9 cellular contexts compared by ENCODE assay signal in genomic region chr7:155962191-155962967, GRCh38.
DNase-seq lines count a peak whose midpoint lies in the region; ATAC-seq lines count a peak whose summit lies in the region.
"Had no signal": no experiment of that assay in that cellular context is flagged by ENCODE, and none has a peak within 500 bp of the region (broad histone marks: within the 10 kb centered on the region; RNA-seq: fewer than 3 reads in every experiment).

No MANE protein-coding gene starts in this region.

- H3K4me1 ChIP-seq in duodenal mucosa (ENCODE audit: control insufficient read depth in 1 of 2, insufficient read depth in 2 of 2, low read length in 2 of 2) = peaks cover 33 to 34% of the 10 kb centered on the region in 2 donors

- ATAC-seq in HG02678 (IDR thresholded peaks at IDR 0.05; ENCODE audit: unreplicated experiment) (peak; percentile 42), GM21528 (IDR thresholded peaks at IDR 0.05; ENCODE audit: low FRiP score, unreplicated experiment) (no peak)

- peaks cover 4 to 15% of the 10 kb centered on the region in 2 donors for H3K36me3 ChIP-seq in duodenal mucosa (ENCODE audit: control insufficient read depth in 1 of 2, insufficient read depth in 2 of 2, low read length in 2 of 2)

- H3K27ac ChIP-seq in duodenal mucosa (ENCODE audit: low read depth, low read length) = peak overlapping the region; percentile 74
- H3K27ac ChIP-seq: KMS-11 had no signal

- H3K27me3 ChIP-seq in duodenal mucosa (ENCODE audit: control insufficient read depth in 1 of 2, insufficient read depth in 2 of 2, low read length in 2 of 2) = no peaks in the 10 kb centered on the region

- peak overlapping the region; percentile 69 to 80 for H3K4me3 ChIP-seq in duodenal mucosa (ENCODE audit: low read depth in 1 of 2, low read length in 2 of 2)

- H3K9ac ChIP-seq in duodenal mucosa (ENCODE audit: low read depth in 1 of 2, low read length in 2 of 2) = peak overlapping the region; percentile 89 to 91
- H3K9ac ChIP-seq: KMS-11 had no signal

- DNase-seq in RPMI7951 (ENCODE audit: low read depth) (peak; percentile 92), AG20443 (ENCODE audit: low spot score) (no peak), NCI-H2107 (lab: John Stamatoyannopoulos, UW) (no peak), NCI-H146 (lab: John Stamatoyannopoulos, UW) (no peak)
- DNase-seq in stimulated activated CD4-positive, alpha-beta T cell treated with anti-CD3 and anti-CD28 coated beads, Interleukin-12 subunit alpha, Interleukin-12 subunit beta, amount 100 ng/mL, for 48 hours (ENCODE audit: low read depth in 2 of 3, low spot score in 1 of 3) = peak; percentile 16 to 36 (median 22)

- H3K9me3 ChIP-seq in duodenal mucosa (ENCODE audit: control insufficient read depth in 1 of 2, low read length in 2 of 2) = no peaks in the 10 kb centered on the region

Comparison
In these comparisons a context has a peak if more than half of its experiments do, and no peak if none do; other contexts are left out.
1. DNase-seq: peak in RPMI7951 (single experiment) and stimulated activated CD4-positive, alpha-beta T cell treated with anti-CD3 and anti-CD28 coated beads, Interleukin-12 subunit alpha, Interleukin-12 subunit beta, amount 100 ng/mL, for 48 hours (3 of 3); none in AG20443 (single experiment), NCI-H2107 (single experiment) and NCI-H146 (single experiment).